7 cellular contexts compared by ENCODE assay signal in the genomic region with DNA sequence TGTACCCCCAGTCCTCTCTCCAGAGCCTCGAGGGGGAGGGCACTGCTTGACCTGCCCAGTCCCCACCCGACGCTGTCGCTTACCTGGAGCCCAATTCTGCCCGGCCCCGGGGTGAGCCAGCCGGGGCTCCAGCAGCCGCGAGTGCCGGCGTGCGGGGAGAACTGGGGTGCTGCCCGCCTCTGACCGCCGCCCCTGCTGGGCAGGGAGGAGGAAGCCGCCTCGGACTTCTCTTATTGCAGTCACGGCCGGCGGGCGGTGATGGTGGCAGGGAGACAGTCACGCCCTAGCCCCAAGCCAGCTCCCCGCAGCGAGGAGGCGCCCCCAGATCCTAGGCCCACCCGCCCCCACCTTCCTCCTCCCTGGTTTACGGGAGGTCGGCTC. TPM values are rescaled to one million over a fixed set of nuclear protein-coding genes. Genes with fewer than 3 reads are reported as not detected.
DNase-seq lines count a peak whose midpoint lies in the region; ATAC-seq and TF ChIP-seq lines count a peak whose summit lies in the region.

TSS of gene FGR (minus strand) at position 204 of the 381 bp plus-strand sequence. CDS start 11,269 bp downstream, outside the sequence.

- no peak within 1 kb of the TSS for H3K4me3 ChIP-seq in mammary epithelial cell (replicated peaks in 1 of 3; ENCODE audit: insufficient read depth in 1 of 3, low read depth in 2 of 3, low read length in 3 of 3)
- H3K4me3 ChIP-seq in left lung = peak within 1 kb of the TSS; percentile 34 to 63
- H3K4me3 ChIP-seq in suprapubic skin = peak within 1 kb of the TSS; percentile 55

- dilution Hi-C loops in mammary epithelial cell (cut with HindIII; ENCODE audit: low sequenced_read_pairs) = no loop called here

- no peaks in the 10 kb centered on the region for H3K79me2 ChIP-seq in mammary epithelial cell (ENCODE audit: insufficient read depth, low read length)

- H3K27me3 ChIP-seq in mammary epithelial cell (ENCODE audit: insufficient read depth, low read length) (no peaks in the 10 kb centered on the region), left lung (peaks cover 0 to 14% of the 10 kb centered on the region in 2 donors), suprapubic skin (no peaks in the 10 kb centered on the region)

- CTCF ChIA-PET in mammary epithelial cell (lab: Charles Lee; ENCODE audit: low non-redundant PET) = no interaction called here

- H3K4me1 ChIP-seq in mammary epithelial cell (ENCODE audit: insufficient read depth, low read length) (peaks cover 20% of the 10 kb centered on the region), left lung (peaks cover 0 to 70% of the 10 kb centered on the region in 2 donors), suprapubic skin (peaks cover 53% of the 10 kb centered on the region)

- H4K20me1 ChIP-seq in mammary epithelial cell (ENCODE audit: insufficient read depth, low read length) = no peaks in the 10 kb centered on the region

- H3K27ac ChIP-seq in KOPT-K1 (ENCODE audit: low read depth, low read length, poor library complexity, severe bottlenecking) = peak within 1 kb of the TSS; percentile 93
- H3K27ac ChIP-seq in mammary epithelial cell (ENCODE audit: insufficient read depth, low read depth, low read length) = no peak within 1 kb of the TSS
- H3K27ac ChIP-seq in left lung = peak within 1 kb of the TSS; percentile 78 to 95
- peak within 1 kb of the TSS; percentile 62 for H3K27ac ChIP-seq in suprapubic skin

- peak; percentile 41 for ATAC-seq in left lung
- ATAC-seq in HG02852 (IDR thresholded peaks at IDR 0.05; ENCODE audit: unreplicated experiment) = no peak
- no peak for ATAC-seq in HG03442 (IDR thresholded peaks at IDR 0.05; ENCODE audit: unreplicated experiment)

- no TSS peak for BruUV-seq in mammary epithelial cell (replicated peaks; lab: Mats Ljungman, UMichigan)

- no peak for DNase-seq in mammary epithelial cell
- peak; percentile 73 to 96 for DNase-seq in left lung
- DNase-seq in suprapubic skin (ENCODE audit: low spot score in 2 of 2) = no peak
- no peak for DNase-seq in NCI-H748 treated with DMSO at 0.1 percent for 48 hours (lab: John Stamatoyannopoulos, UW)

- in situ Hi-C loops in mammary epithelial cell (cut with MboI; ENCODE audit: low sequenced_read_pairs in 2 of 2) = no loop called here

- TF ChIP-seq EP300 in suprapubic skin (IDR thresholded peaks at IDR 0.05) = no peak

- H3K9ac ChIP-seq in mammary epithelial cell (ENCODE audit: insufficient read depth, low read length) = no peak within 1 kb of the TSS

- TF ChIP-seq POLR2A in suprapubic skin (IDR thresholded peaks at IDR 0.05) = no peak

- H3K36me3 ChIP-seq in KOPT-K1 (ENCODE audit: insufficient read depth, low read length) = no peaks in the 10 kb centered on the region
- H3K36me3 ChIP-seq in mammary epithelial cell (ENCODE audit: insufficient read depth, low read length) = no peaks in the 10 kb centered on the region
- H3K36me3 ChIP-seq in left lung = no peaks in the 10 kb centered on the region
- no peaks in the 10 kb centered on the region for H3K36me3 ChIP-seq in suprapubic skin

- H3K4me2 ChIP-seq in mammary epithelial cell (ENCODE audit: insufficient read depth, low read depth, low read length) = peak within 1 kb of the TSS; percentile 70

- H2AFZ ChIP-seq in mammary epithelial cell (ENCODE audit: low read depth, low read length) = peak within 1 kb of the TSS; percentile 67

- intact Hi-C loops in mammary epithelial cell (cut with micrococcal nuclease) (no loop called here), left lung (cut with DNase I) (no loop called here)

- no peaks in the 10 kb centered on the region for H3K9me3 ChIP-seq in KOPT-K1 (ENCODE audit: insufficient read depth, low read length, poor library complexity, severe bottlenecking)
- no peaks in the 10 kb centered on the region for H3K9me3 ChIP-seq in mammary epithelial cell (replicated peaks; ENCODE audit: insufficient read depth, low read length)
- H3K9me3 ChIP-seq in left lung = no peaks in the 10 kb centered on the region
- H3K9me3 ChIP-seq in suprapubic skin = no peaks in the 10 kb centered on the region

- 100% methylated on average over 3 of the region's 28 CpGs for WGBS in mammary epithelial cell (ENCODE audit: low coverage, missing lambda C conversion rate)
- 57% methylated on average over 27 of the region's 28 CpGs for WGBS in suprapubic skin

- TF ChIP-seq CTCF in mammary epithelial cell (conservative IDR thresholded peaks at IDR 0.05 in 1 of 2, IDR thresholded peaks at IDR 0.05 in 1 of 2; ENCODE audit: extremely low read depth in 1 of 2, insufficient read depth in 1 of 2, low read depth in 1 of 2, low read length in 2 of 2) (no peak), left lung (IDR thresholded peaks at IDR 0.05) (peak in 1 of 2 donors; percentile 10), suprapubic skin (IDR thresholded peaks at IDR 0.05) (no peak)

RNA-seq across cellular contexts. Expression of gene FGR, which starts in this region (rescaled TPM):
- total RNA-seq in mammary epithelial cell (under 1 TPM; 0.50 to 0.56 TPM), left lung (100 to 1,000 TPM in 1 of 2 donors, 10 to 100 TPM in 1; 44.6 to 126 TPM), suprapubic skin (1 to 10 TPM; 3.0 to 9.2 (median 5.9) TPM)
- polyA plus RNA-seq in mammary epithelial cell = 0.06 TPM
- not detected for polyA minus RNA-seq in mammary epithelial cell

Comparison
In these comparisons a context has a peak if more than half of its experiments do, and no peak if none do; other contexts are left out.
1. RNA of gene FGR (total RNA-seq): 44.6 to 126 TPM in left lung; 3.0 to 9.2 TPM in suprapubic skin and 0.50 to 0.56 TPM in mammary epithelial cell; every median in the first group is over 4 times any median in the second.
2. DNase-seq: peak in left lung (2 of 2); none in mammary epithelial cell (single experiment), suprapubic skin (0 of 2) and NCI-H748 treated with DMSO at 0.1 percent for 48 hours (single experiment).
3. H3K4me3 ChIP-seq: peak in left lung (2 of 2) and suprapubic skin (single experiment); none in mammary epithelial cell (0 of 3).